9 cellular contexts compared by ENCODE assay signal in genomic region chr6:50145125-50145524, GRCh38.
DNase-seq lines count a peak whose midpoint lies in the region; ATAC-seq and TF ChIP-seq lines count a peak whose summit lies in the region.
"Had no signal": no experiment of that assay in that cellular context is flagged by ENCODE, and none has a peak within 500 bp of the region (broad histone marks: within the 10 kb centered on the region; RNA-seq: fewer than 3 reads in every experiment).

No MANE protein-coding gene starts in this region.

- no peaks in the 10 kb centered on the region for H3K27me3 ChIP-seq in mesenchymal stem cell (ENCODE audit: control insufficient read depth in 1 of 2, insufficient read depth in 1 of 2, low read length in 2 of 2)
- H3K27me3 ChIP-seq in CD8-positive, alpha-beta T cell (ENCODE audit: insufficient read depth, low read length) = no peaks in the 10 kb centered on the region

- H3K23ac ChIP-seq in mesenchymal stem cell (ENCODE audit: low read length in 2 of 2) = no peak overlapping the region

- H3K9me3 ChIP-seq in mesenchymal stem cell (ENCODE audit: control insufficient read depth, low read length) = no peaks in the 10 kb centered on the region
- H3K9me3 ChIP-seq in CD8-positive, alpha-beta T cell (ENCODE audit: low read length) = no peaks in the 10 kb centered on the region

- H4K91ac ChIP-seq in mesenchymal stem cell (ENCODE audit: low read length) = no peak overlapping the region

- H2BK12ac ChIP-seq in mesenchymal stem cell (ENCODE audit: low read length in 2 of 2) = no peak overlapping the region

- H3K79me1 ChIP-seq in mesenchymal stem cell (replicated peaks; ENCODE audit: low read length, poor library complexity, severe bottlenecking) = no peaks in the 10 kb centered on the region

- H3K4me3 ChIP-seq in astrocyte of the cerebellum (ENCODE audit: low read depth, low read length) = no peak overlapping the region
- no peak overlapping the region for H3K4me3 ChIP-seq in mesenchymal stem cell (ENCODE audit: insufficient read depth in 1 of 2, low read depth in 1 of 2, low read length in 2 of 2)
- no peak overlapping the region for H3K4me3 ChIP-seq in CD8-positive, alpha-beta T cell (ENCODE audit: low read depth, low read length)

- peak; percentile 43 for TF ChIP-seq CTCF in astrocyte of the cerebellum (IDR thresholded peaks at IDR 0.05; ENCODE audit: low read depth, low read length, missing control alignments)
- TF ChIP-seq CTCF in CD8-positive, alpha-beta T cell (IDR thresholded peaks at IDR 0.05) = no peak

- no peak overlapping the region for H3K4me2 ChIP-seq in mesenchymal stem cell (ENCODE audit: low read length, poor library complexity, severe bottlenecking)

- H3K27me3 Mint-ChIP-seq in CD8-positive, alpha-beta T cell (ENCODE audit: low read depth) = no peaks in the 10 kb centered on the region
- H3K27me3 Mint-ChIP-seq: activated naive CD4-positive, alpha-beta T cell treated with anti-CD3 and anti-CD28 coated beads, Interleukin-2, amount 50 U/mL, for 24 hours had no signal

- no peak overlapping the region for H3K27ac ChIP-seq in mesenchymal stem cell (ENCODE audit: low read length, poor library complexity, severe bottlenecking)
- no peak overlapping the region for H3K27ac ChIP-seq in CD8-positive, alpha-beta T cell (ENCODE audit: low read depth, low read length)

- no peak overlapping the region for H2AK5ac ChIP-seq in mesenchymal stem cell (ENCODE audit: low read length, severe bottlenecking)

- H3K4me1 Mint-ChIP-seq in CD8-positive, alpha-beta T cell (ENCODE audit: low read depth) = no peaks in the 10 kb centered on the region
- H3K4me1 Mint-ChIP-seq: activated naive CD4-positive, alpha-beta T cell treated with anti-CD3 and anti-CD28 coated beads, Interleukin-2, amount 50 U/mL, for 24 hours had no signal

- CTCF ChIA-PET in CD8-positive, alpha-beta T cell (lab: Charles Lee) = interaction anchor here (1.2 kb wide), 1 partner anchor 44 kb away, joined by 4 read pairs; no protein-coding TSS in a partner anchor

- peaks cover 10% of the 10 kb centered on the region for H3K9me3 Mint-ChIP-seq in CD8-positive, alpha-beta T cell
- H3K9me3 Mint-ChIP-seq: activated naive CD4-positive, alpha-beta T cell treated with anti-CD3 and anti-CD28 coated beads, Interleukin-2, amount 50 U/mL, for 24 hours had no signal

- no peak overlapping the region for H3K4me3 Mint-ChIP-seq in CD8-positive, alpha-beta T cell
- H3K4me3 Mint-ChIP-seq: activated naive CD4-positive, alpha-beta T cell treated with anti-CD3 and anti-CD28 coated beads, Interleukin-2, amount 50 U/mL, for 24 hours had no signal

- H3K4me1 ChIP-seq in mesenchymal stem cell (ENCODE audit: control insufficient read depth, insufficient read depth, low read depth, low read length) = no peaks in the 10 kb centered on the region
- no peaks in the 10 kb centered on the region for H3K4me1 ChIP-seq in CD8-positive, alpha-beta T cell (ENCODE audit: insufficient read depth, low read length)

- no peak overlapping the region for H2BK15ac ChIP-seq in mesenchymal stem cell (ENCODE audit: low read depth, poor library complexity, severe bottlenecking)

- H2AFZ ChIP-seq in mesenchymal stem cell (ENCODE audit: low read depth, low read length) = no peak overlapping the region

- peak; percentile 19 for DNase-seq in ELR (ENCODE audit: low read depth)
- DNase-seq in LHCN-M2 (ENCODE audit: low read depth) = peak; percentile 19
- no peak for DNase-seq in astrocyte of the cerebellum (ENCODE audit: low read depth)
- peak; percentile 7 for DNase-seq in mesenchymal stem cell
- no peak for DNase-seq in stimulated activated CD4-positive, alpha-beta T cell treated with anti-CD3 and anti-CD28 coated beads, Interleukin-1b, Interleukin-23, amount 100 ng/mL, for 48 hours
- no peak for DNase-seq in CD8-positive, alpha-beta T cell
- DNase-seq in activated CD4-positive, alpha-beta T cell treated with anti-CD3 and anti-CD28 coated beads for 1 hour = no peak

- H3K27ac Mint-ChIP-seq in CD8-positive, alpha-beta T cell = no peak overlapping the region
- H3K27ac Mint-ChIP-seq: activated naive CD4-positive, alpha-beta T cell treated with anti-CD3 and anti-CD28 coated beads, Interleukin-2, amount 50 U/mL, for 24 hours had no signal

- intact Hi-C loops in CD8-positive, alpha-beta T cell (cut with DNase I, micrococcal nuclease) = no loop called here

- POLR2A ChIA-PET in CD8-positive, alpha-beta T cell (lab: Charles Lee) = no interaction called here

- H3K14ac ChIP-seq in mesenchymal stem cell (ENCODE audit: low read length in 2 of 2) = no peak overlapping the region

- ATAC-seq in GM21367 (IDR thresholded peaks at IDR 0.05; ENCODE audit: unreplicated experiment) = no peak
- ATAC-seq in CD8-positive, alpha-beta T cell = no peak

- H2BK120ac ChIP-seq in mesenchymal stem cell (ENCODE audit: low read depth, low read length) = no peak overlapping the region

- no peak overlapping the region for H3K18ac ChIP-seq in mesenchymal stem cell (ENCODE audit: low read depth in 1 of 2, low read length in 2 of 2)

- no peak overlapping the region for H2BK5ac ChIP-seq in mesenchymal stem cell (ENCODE audit: low read depth, low read length, poor library complexity, severe bottlenecking)

- no peak overlapping the region for H3K4ac ChIP-seq in mesenchymal stem cell (ENCODE audit: low read depth in 1 of 2, low read length in 2 of 2)

- H3K36me3 Mint-ChIP-seq in CD8-positive, alpha-beta T cell = no peaks in the 10 kb centered on the region
- H3K36me3 Mint-ChIP-seq: activated naive CD4-positive, alpha-beta T cell treated with anti-CD3 and anti-CD28 coated beads, Interleukin-2, amount 50 U/mL, for 24 hours had no signal

- in situ Hi-C loops in astrocyte of the cerebellum (cut with HindIII; ENCODE audit: low sequenced_read_pairs) = no loop called here

- no peaks in the 10 kb centered on the region for H3K36me3 ChIP-seq in mesenchymal stem cell (ENCODE audit: control insufficient read depth in 1 of 2, insufficient read depth in 2 of 2, low read depth in 1 of 2, low read length in 2 of 2)
- H3K36me3 ChIP-seq in CD8-positive, alpha-beta T cell (ENCODE audit: insufficient read depth, low read length) = no peaks in the 10 kb centered on the region

- H4K8ac ChIP-seq in mesenchymal stem cell (ENCODE audit: low read length) = no peak overlapping the region

- H3K9ac ChIP-seq in mesenchymal stem cell (ENCODE audit: low read length) = no peak overlapping the region

Comparison
In these comparisons a context has a peak if more than half of its experiments do, and no peak if none do; other contexts are left out.
1. DNase-seq: peak in ELR (single experiment), LHCN-M2 (single experiment) and mesenchymal stem cell (single experiment); none in astrocyte of the cerebellum (single experiment), stimulated activated CD4-positive, alpha-beta T cell treated with anti-CD3 and anti-CD28 coated beads, Interleukin-1b, Interleukin-23, amount 100 ng/mL, for 48 hours (single experiment), CD8-positive, alpha-beta T cell (0 of 7) and activated CD4-positive, alpha-beta T cell treated with anti-CD3 and anti-CD28 coated beads for 1 hour (single experiment).